21 cellular contexts compared by ENCODE assay signal in genomic region chr2:173588931-173589369, GRCh38.
A peak's percentile ranks its signal among the peaks of the same experiment; 100 is the strongest.
DNase-seq lines count a peak whose midpoint lies in the region; ATAC-seq, FAIRE-seq and TF ChIP-seq lines count a peak whose summit lies in the region.
"Had no signal": no experiment of that assay in that cellular context is flagged by ENCODE, and none has a peak within 500 bp of the region (broad histone marks: within the 10 kb centered on the region; RNA-seq: fewer than 3 reads in every experiment).

No MANE protein-coding gene starts in this region.

- H3K27ac ChIP-seq in mesenchymal stem cell (ENCODE audit: low read length, poor library complexity, severe bottlenecking) = peak overlapping the region; percentile 86
- H3K27ac ChIP-seq: adrenal gland had no signal

- peak; percentile 81 for DNase-seq in Caki2 (ENCODE audit: low read depth)
- DNase-seq in dermis microvascular lymphatic vessel endothelial cell (ENCODE audit: low read depth in 2 of 2) = peak; percentile 12 to 68
- DNase-seq in mesenchymal stem cell = no peak
- no peak for DNase-seq in H54 (ENCODE audit: insufficient read length, low spot score)
- DNase-seq in activated T-cell treated with anti-CD3 and anti-CD28 coated beads, Interleukin-2, amount 50 U/mL, for 48 hours = no peak
- no peak for DNase-seq in cortex of kidney (lab: John Stamatoyannopoulos, UW)
- DNase-seq: activated CD4-positive, alpha-beta T cell treated with anti-CD3 and anti-CD28 coated beads, Interleukin-2, amount 10 ng/mL, durations not matched to agents 24 days and 14 days; activated CD8-positive, alpha-beta memory T cell treated with anti-CD3 and anti-CD28 coated beads, Interleukin-2, amount 50 U/mL, for 4 hours; activated gamma-delta T cell treated with Interleukin-2 at 50 U/mL for 16 hours; adrenal gland; CD4-positive, alpha-beta memory T cell; DND-41; effector CD8-positive, alpha-beta T cell; hypothalamus; NCI-H187; RPMI8226; stimulated activated CD4-positive, alpha-beta T cell treated with anti-CD3 and anti-CD28 coated beads, Interleukin-12 subunit alpha, Interleukin-12 subunit beta, amount 100 ng/mL, for 4 hours had no signal

- peak overlapping the region; percentile 36 for H2BK5ac ChIP-seq in mesenchymal stem cell (ENCODE audit: low read depth, low read length, poor library complexity, severe bottlenecking)

- no peak for ATAC-seq in HG02973 (IDR thresholded peaks at IDR 0.05; ENCODE audit: unreplicated experiment)
- ATAC-seq: K562 had no signal

- H3K18ac ChIP-seq in mesenchymal stem cell (ENCODE audit: low read depth in 1 of 2, low read length in 2 of 2) = no peak overlapping the region

- H2BK15ac ChIP-seq in mesenchymal stem cell (ENCODE audit: low read depth, poor library complexity, severe bottlenecking) = no peak overlapping the region

- no peaks in the 10 kb centered on the region for H3K36me3 ChIP-seq in mesenchymal stem cell (ENCODE audit: control insufficient read depth in 1 of 2, insufficient read depth in 2 of 2, low read depth in 1 of 2, low read length in 2 of 2)
- H3K36me3 ChIP-seq: adrenal gland, suprapubic skin had no signal

- FAIRE-seq in H54 (lab: Jason Lieb, UNC) = no peak
- FAIRE-seq: K562 had no signal

- no peak overlapping the region for H4K91ac ChIP-seq in mesenchymal stem cell (ENCODE audit: low read length)

- H3K14ac ChIP-seq in mesenchymal stem cell (ENCODE audit: low read length in 2 of 2) = no peak overlapping the region

- no peak overlapping the region for H3K4me3 ChIP-seq in mesenchymal stem cell (ENCODE audit: insufficient read depth in 1 of 2, low read depth in 1 of 2, low read length in 2 of 2)
- H3K4me3 ChIP-seq: adrenal gland, K562, suprapubic skin had no signal

- H3K79me1 ChIP-seq in mesenchymal stem cell (replicated peaks; ENCODE audit: low read length, poor library complexity, severe bottlenecking) = no peaks in the 10 kb centered on the region

- H3K23ac ChIP-seq in mesenchymal stem cell (ENCODE audit: low read length in 2 of 2) = no peak overlapping the region

- WGBS in mesenchymal stem cell = 78% methylated on average over 9 of the region's 9 CpGs

- no peak overlapping the region for H3K4me2 ChIP-seq in mesenchymal stem cell (ENCODE audit: low read length, poor library complexity, severe bottlenecking)

- H3K9me3 ChIP-seq in mesenchymal stem cell (ENCODE audit: control insufficient read depth, low read length) = peaks cover 16% of the 10 kb centered on the region
- H3K9me3 ChIP-seq: adrenal gland, suprapubic skin had no signal

- H2AFZ ChIP-seq in mesenchymal stem cell (ENCODE audit: low read depth, low read length) = no peak overlapping the region

- peaks cover 6% of the 10 kb centered on the region for H3K4me1 ChIP-seq in mesenchymal stem cell (ENCODE audit: control insufficient read depth, insufficient read depth, low read depth, low read length)
- H3K4me1 ChIP-seq: adrenal gland had no signal

- in situ Hi-C loops in Caki2 (cut with HindIII; ENCODE audit: low pct_unique_long_range_greater_than_20kb, low sequenced_read_pairs) = no loop called here

- no peak overlapping the region for H2BK120ac ChIP-seq in mesenchymal stem cell (ENCODE audit: low read depth, low read length)

- no peak overlapping the region for H3K9ac ChIP-seq in mesenchymal stem cell (ENCODE audit: low read length)

- peak overlapping the region; percentile 3 for H2AK5ac ChIP-seq in mesenchymal stem cell (ENCODE audit: low read length, severe bottlenecking)

- TF ChIP-seq POLR2A in H54 (IDR thresholded peaks at IDR 0.05; ENCODE audit: low read depth, low read length) = no peak

- no peak overlapping the region for H2BK12ac ChIP-seq in mesenchymal stem cell (ENCODE audit: low read length in 2 of 2)

- H4K8ac ChIP-seq in mesenchymal stem cell (ENCODE audit: low read length) = no peak overlapping the region

- no peaks in the 10 kb centered on the region for H3K27me3 ChIP-seq in mesenchymal stem cell (ENCODE audit: control insufficient read depth in 1 of 2, insufficient read depth in 1 of 2, low read length in 2 of 2)
- H3K27me3 ChIP-seq: suprapubic skin had no signal

- H3K4ac ChIP-seq in mesenchymal stem cell (ENCODE audit: low read depth in 1 of 2, low read length in 2 of 2) = no peak overlapping the region

TF ChIP-seq in PFSK-1, 5 proteins besides CTCF, POLR2A, EP300 and RAD21:
- TF ChIP-seq FOXP2 (optimal IDR thresholded peaks at IDR 0.05; ENCODE audit: borderline replicate concordance, extremely low read depth, extremely low read length, insufficient read depth) (peak; percentile 8), REST (IDR thresholded peaks at IDR 0.05; ENCODE audit: insufficient read depth in 1 of 2, low read depth in 2 of 2, low read length in 2 of 2) (no peak), SIN3A (IDR thresholded peaks at IDR 0.05; ENCODE audit: borderline replicate concordance, insufficient read depth, low read length) (0 out of 2 replicates have a peak, but pooled peaks have one; percentile 38)

Comparison
In these comparisons a context has a peak if more than half of its experiments do, and no peak if none do; other contexts are left out.
1. DNase-seq: peak in Caki2 (single experiment) and dermis microvascular lymphatic vessel endothelial cell (2 of 2); none in mesenchymal stem cell (single experiment), H54 (single experiment), activated T-cell treated with anti-CD3 and anti-CD28 coated beads, Interleukin-2, amount 50 U/mL, for 48 hours (0 of 2) and cortex of kidney (single experiment).